8 cellular contexts compared by ENCODE assay signal in the genomic region with DNA sequence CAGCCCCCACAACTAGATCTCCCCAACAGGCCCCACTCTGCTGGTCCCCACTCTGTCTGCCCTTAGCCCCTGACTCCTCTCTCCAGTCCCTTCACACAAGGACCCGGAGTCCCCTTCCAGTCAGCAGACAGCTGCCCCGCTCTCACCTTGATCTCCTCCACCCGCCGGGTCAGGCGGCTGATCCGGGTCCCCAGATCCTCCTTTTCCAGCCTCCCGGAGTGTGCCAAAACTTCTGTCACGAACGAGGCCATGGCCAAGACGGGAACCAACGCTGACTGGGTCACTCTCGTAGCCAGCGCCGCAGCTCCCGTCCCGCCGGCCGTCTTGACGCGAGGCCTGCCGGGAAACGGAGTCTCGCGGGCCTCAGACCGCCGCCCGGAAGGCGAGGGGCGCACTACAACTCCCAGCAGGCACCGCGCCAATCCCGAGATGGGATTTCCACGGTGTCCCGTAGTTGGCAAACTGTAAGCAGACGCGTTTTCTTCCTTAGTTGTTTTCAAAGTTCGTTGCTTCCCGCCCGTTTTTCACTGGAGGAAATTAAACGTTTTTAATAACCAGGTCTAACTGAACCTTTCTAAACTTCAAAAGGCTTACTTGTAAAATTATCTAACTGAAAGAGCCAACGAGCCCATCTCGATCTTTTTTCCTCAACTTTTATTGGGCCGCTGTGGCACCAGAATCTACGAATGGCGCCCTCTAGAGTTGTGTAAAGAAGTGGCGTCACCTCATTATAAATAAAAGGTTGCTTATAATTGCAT. TPM values are rescaled to one million over a fixed set of nuclear protein-coding genes. Genes with fewer than 3 reads are reported as not detected.
DNase-seq lines count a peak whose midpoint lies in the region; ATAC-seq and TF ChIP-seq lines count a peak whose summit lies in the region.

A gene with protein sequence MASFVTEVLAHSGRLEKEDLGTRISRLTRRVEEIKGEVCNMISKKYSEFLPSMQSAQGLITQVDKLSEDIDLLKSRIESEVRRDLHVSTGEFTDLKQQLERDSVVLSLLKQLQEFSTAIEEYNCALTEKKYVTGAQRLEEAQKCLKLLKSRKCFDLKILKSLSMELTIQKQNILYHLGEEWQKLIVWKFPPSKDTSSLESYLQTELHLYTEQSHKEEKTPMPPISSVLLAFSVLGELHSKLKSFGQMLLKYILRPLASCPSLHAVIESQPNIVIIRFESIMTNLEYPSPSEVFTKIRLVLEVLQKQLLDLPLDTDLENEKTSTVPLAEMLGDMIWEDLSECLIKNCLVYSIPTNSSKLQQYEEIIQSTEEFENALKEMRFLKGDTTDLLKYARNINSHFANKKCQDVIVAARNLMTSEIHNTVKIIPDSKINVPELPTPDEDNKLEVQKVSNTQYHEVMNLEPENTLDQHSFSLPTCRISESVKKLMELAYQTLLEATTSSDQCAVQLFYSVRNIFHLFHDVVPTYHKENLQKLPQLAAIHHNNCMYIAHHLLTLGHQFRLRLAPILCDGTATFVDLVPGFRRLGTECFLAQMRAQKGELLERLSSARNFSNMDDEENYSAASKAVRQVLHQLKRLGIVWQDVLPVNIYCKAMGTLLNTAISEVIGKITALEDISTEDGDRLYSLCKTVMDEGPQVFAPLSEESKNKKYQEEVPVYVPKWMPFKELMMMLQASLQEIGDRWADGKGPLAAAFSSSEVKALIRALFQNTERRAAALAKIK (minus strand): TSS at position 277 of the 758 bp plus-strand sequence. CDS start 26 bp downstream, at position 251.

- no peak for TF ChIP-seq POLR2A in ovary (IDR thresholded peaks at IDR 0.05)
- TF ChIP-seq POLR2A in thyroid gland (IDR thresholded peaks at IDR 0.05), result peak in 1 of 2 donors; percentile 65

- H3K4me1 ChIP-seq in ovary (ENCODE audit: insufficient read depth) (peaks cover 6% of the 10 kb centered on the region), thyroid gland (peaks cover 0 to 9% of the 10 kb centered on the region in 2 donors)

- H3K9me3 ChIP-seq in ovary (no peaks in the 10 kb centered on the region), thyroid gland (no peaks in the 10 kb centered on the region)

- H3K4me3 ChIP-seq in ovary, result peak within 1 kb of the TSS; percentile 83
- peak within 1 kb of the TSS; percentile 68 to 90 (median 79) for H3K4me3 ChIP-seq in thyroid gland (replicated peaks in 1 of 3)

- no peak for TF ChIP-seq EP300 in ovary (IDR thresholded peaks at IDR 0.05)

- no peaks in the 10 kb centered on the region for H3K36me3 ChIP-seq in ovary
- no peaks in the 10 kb centered on the region for H3K36me3 ChIP-seq in thyroid gland

- intact Hi-C loops in Right ventricle myocardium inferior (cut with DNase I) (no loop called here), ovary (cut with DNase I) (loop anchor here in 1 of 4 donors (10.0 kb wide), 1 partner anchor 459 kb away; the partner anchor contains the start of gene TTC12), thyroid gland (cut with DNase I) (no loop called here)

- H3K27ac ChIP-seq in ovary, result peak within 1 kb of the TSS in 1 of 2 donors; percentile 62
- H3K27ac ChIP-seq in thyroid gland, result peak within 1 kb of the TSS; percentile 62 to 78 (median 63)

- ATAC-seq in HG02763 (IDR thresholded peaks at IDR 0.05; ENCODE audit: unreplicated experiment), result peak; percentile 98
- ATAC-seq in Right ventricle myocardium inferior, result peak; percentile 97

- H3K27me3 ChIP-seq in ovary (no peaks in the 10 kb centered on the region), thyroid gland (no peaks in the 10 kb centered on the region)

- peak; percentile 63 for TF ChIP-seq CTCF in GM12874 (IDR thresholded peaks at IDR 0.05; ENCODE audit: insufficient read depth, low read depth, low read length)
- peak; percentile 78 to 81 (median 80) for TF ChIP-seq CTCF in ovary (IDR thresholded peaks at IDR 0.05)
- peak; percentile 60 to 83 (median 73) for TF ChIP-seq CTCF in thyroid gland (IDR thresholded peaks at IDR 0.05)

- DNase-seq in NCI-H1417 (lab: John Stamatoyannopoulos, UW) (peak; percentile 94 to 98 (median 96)), SW 1271 (lab: John Stamatoyannopoulos, UW) (peak; percentile 66 to 85), Right ventricle myocardium inferior (ENCODE audit: missing footprints) (peak; percentile 99), ovary (peak; percentile 96 to 99 (median 97)), thyroid gland (peak; percentile 98 to 99)
- DNase-seq in activated naive CD8-positive, alpha-beta T cell treated with anti-CD3 and anti-CD28 coated beads, Interleukin-2, amount 50 U/mL, for 16 hours (ENCODE audit: low read depth, low spot score), result peak; percentile 75

- 0 to 1% (median 0%) methylated on average over 46 of the region's 46 CpGs for WGBS in ovary, 3 donors
- WGBS in thyroid gland, 2 donors, result 0 to 1% methylated on average over 44 to 46 of the region's 46 CpGs

RNA-seq across cellular contexts. Expression of the gene that starts here (rescaled TPM):
- total RNA-seq in Right ventricle myocardium inferior (9.6 TPM), ovary (10 to 100 TPM in 4 of 7 donors, 1 to 10 TPM in 3; 8.9 to 12.6 (median 11.7) TPM), thyroid gland (10 to 100 TPM; 11.3 to 14.5 (median 12.8) TPM)
- polyA plus RNA-seq in ovary, result 10 to 100 TPM in 1 of 2 donors, 1 to 10 TPM in 1; 7.0 to 11.8 TPM
